Comparison of ENCODE assay signal across 8 cellular contexts in genomic region chr9:127976943-127977871, GRCh38. TPM values are rescaled to one million over a fixed set of nuclear protein-coding genes. Genes with fewer than 3 reads are reported as not detected.
A peak's percentile ranks its signal among the peaks of the same experiment; 100 is the strongest.
DNase-seq lines count a peak whose midpoint lies in the region; ATAC-seq and TF ChIP-seq lines count a peak whose summit lies in the region.

No MANE protein-coding gene starts in this region.

- peak overlapping the region in 1 of 2 donors; percentile 69 for H3K4me3 ChIP-seq in tibial artery

- TF ChIP-seq CTCF in tibial artery (IDR thresholded peaks at IDR 0.05): no peak

- no peaks in the 10 kb centered on the region for H3K36me3 ChIP-seq in tibial artery

- peak; percentile 34 for DNase-seq in activated T-cell treated with anti-CD3 and anti-CD28 coated beads, Interleukin-2, amount 50 U/mL, for 1 hour
- DNase-seq in activated T-cell treated with anti-CD3 and anti-CD28 coated beads for 4 hours (no peak), left colon (peak in 1 of 2 donors; percentile 63), tibial artery (no peak), CD1c-positive myeloid dendritic cell (ENCODE audit: extremely low spot score) (no peak)
- DNase-seq in activated T-helper 2 cell treated with anti-CD3 and anti-CD28 coated beads, Interferon-gamma antibody, Interleukin-2, Interleukin-4, amounts not matched to agents 10 μg/mL and 5 μg/mL and 100 μg/mL, durations not matched to agents 14 hours and 24 hours and 36 hours (ENCODE audit: low spot score): no peak

- H3K9me3 Mint-ChIP-seq in activated T-helper 2 cell treated with anti-CD3 and anti-CD28 coated beads, Interferon-gamma antibody, Interleukin-2, Interleukin-4, amounts not matched to agents 10 μg/mL and 5 μg/mL and 100 μg/mL, durations not matched to agents 14 hours and 24 hours and 36 hours: no peaks in the 10 kb centered on the region

- peak overlapping the region; percentile 82 to 84 for H3K27ac ChIP-seq in tibial artery

- H3K36me3 Mint-ChIP-seq in activated T-helper 2 cell treated with anti-CD3 and anti-CD28 coated beads, Interferon-gamma antibody, Interleukin-2, Interleukin-4, amounts not matched to agents 10 μg/mL and 5 μg/mL and 100 μg/mL, durations not matched to agents 14 hours and 24 hours and 36 hours (ENCODE audit: low read depth): peaks cover 27% of the 10 kb centered on the region

- no peaks in the 10 kb centered on the region for H3K27me3 Mint-ChIP-seq in activated T-helper 2 cell treated with anti-CD3 and anti-CD28 coated beads, Interferon-gamma antibody, Interleukin-2, Interleukin-4, amounts not matched to agents 10 μg/mL and 5 μg/mL and 100 μg/mL, durations not matched to agents 14 hours and 24 hours and 36 hours (ENCODE audit: low read depth)

- peaks cover 59% of the 10 kb centered on the region for H3K4me1 Mint-ChIP-seq in activated T-helper 2 cell treated with anti-CD3 and anti-CD28 coated beads, Interferon-gamma antibody, Interleukin-2, Interleukin-4, amounts not matched to agents 10 μg/mL and 5 μg/mL and 100 μg/mL, durations not matched to agents 14 hours and 24 hours and 36 hours (ENCODE audit: low read depth)

- peak overlapping the region; percentile 72 for H3K27ac Mint-ChIP-seq in activated T-helper 2 cell treated with anti-CD3 and anti-CD28 coated beads, Interferon-gamma antibody, Interleukin-2, Interleukin-4, amounts not matched to agents 10 μg/mL and 5 μg/mL and 100 μg/mL, durations not matched to agents 14 hours and 24 hours and 36 hours

- peak; percentile 38 for ATAC-seq in left colon
- no peak for ATAC-seq in GM18873 (IDR thresholded peaks at IDR 0.05; ENCODE audit: low FRiP score, unreplicated experiment)
- ATAC-seq in GM19023 (IDR thresholded peaks at IDR 0.05; ENCODE audit: unreplicated experiment): no peak

- intact Hi-C loops in activated T-helper 2 cell treated with anti-CD3 and anti-CD28 coated beads, Interferon-gamma antibody, Interleukin-2, Interleukin-4, amounts not matched to agents 10 μg/mL and 5 μg/mL and 100 μg/mL, durations not matched to agents 14 hours and 24 hours and 36 hours (cut with micrococcal nuclease): no loop called here
- intact Hi-C loops in left colon (cut with DNase I, micrococcal nuclease) (no loop called here), tibial artery (cut with DNase I; ENCODE audit: low total_unique reads) (loop anchor here (5.0 kb wide), 1 partner anchor 35 kb away; no protein-coding TSS in a partner anchor)

- no peaks in the 10 kb centered on the region for H3K9me3 ChIP-seq in tibial artery

- H3K4me1 ChIP-seq in tibial artery: peaks cover 17 to 87% (median 76%) of the 10 kb centered on the region in 4 donors

- H3K27me3 ChIP-seq in tibial artery: no peaks in the 10 kb centered on the region

- H3K4me3 Mint-ChIP-seq in activated T-helper 2 cell treated with anti-CD3 and anti-CD28 coated beads, Interferon-gamma antibody, Interleukin-2, Interleukin-4, amounts not matched to agents 10 μg/mL and 5 μg/mL and 100 μg/mL, durations not matched to agents 14 hours and 24 hours and 36 hours (ENCODE audit: low read depth): peak overlapping the region; percentile 90

RNA-seq across cellular contexts. Expression of gene EEIG1, which starts 3.6 kb away (rescaled TPM):
- 43.8 and 53.3 TPM in 2 replicates for total RNA-seq in activated T-helper 2 cell treated with anti-CD3 and anti-CD28 coated beads, Interferon-gamma antibody, Interleukin-2, Interleukin-4, amounts not matched to agents 10 μg/mL and 5 μg/mL and 100 μg/mL, durations not matched to agents 14 hours and 24 hours and 36 hours
- 100 to 1,000 TPM; 157 to 175 TPM for total RNA-seq in left colon

RNA-seq across cellular contexts. Expression of gene DPM2, which starts 39.6 kb away (rescaled TPM):
- total RNA-seq in activated T-helper 2 cell treated with anti-CD3 and anti-CD28 coated beads, Interferon-gamma antibody, Interleukin-2, Interleukin-4, amounts not matched to agents 10 μg/mL and 5 μg/mL and 100 μg/mL, durations not matched to agents 14 hours and 24 hours and 36 hours: 55.7 and 57.4 TPM in 2 replicates
- 10 to 100 TPM; 25.1 to 28.6 TPM for total RNA-seq in left colon

RNA-seq across cellular contexts. Expression of gene PIP5KL1, which starts 46.6 kb away (rescaled TPM):
- 1.4 and 3.4 TPM in 2 replicates for total RNA-seq in activated T-helper 2 cell treated with anti-CD3 and anti-CD28 coated beads, Interferon-gamma antibody, Interleukin-2, Interleukin-4, amounts not matched to agents 10 μg/mL and 5 μg/mL and 100 μg/mL, durations not matched to agents 14 hours and 24 hours and 36 hours
- total RNA-seq in left colon: 1 to 10 TPM; 1.3 to 1.9 TPM
